1 cellular context compared by ENCODE assay signal in the genomic region with DNA sequence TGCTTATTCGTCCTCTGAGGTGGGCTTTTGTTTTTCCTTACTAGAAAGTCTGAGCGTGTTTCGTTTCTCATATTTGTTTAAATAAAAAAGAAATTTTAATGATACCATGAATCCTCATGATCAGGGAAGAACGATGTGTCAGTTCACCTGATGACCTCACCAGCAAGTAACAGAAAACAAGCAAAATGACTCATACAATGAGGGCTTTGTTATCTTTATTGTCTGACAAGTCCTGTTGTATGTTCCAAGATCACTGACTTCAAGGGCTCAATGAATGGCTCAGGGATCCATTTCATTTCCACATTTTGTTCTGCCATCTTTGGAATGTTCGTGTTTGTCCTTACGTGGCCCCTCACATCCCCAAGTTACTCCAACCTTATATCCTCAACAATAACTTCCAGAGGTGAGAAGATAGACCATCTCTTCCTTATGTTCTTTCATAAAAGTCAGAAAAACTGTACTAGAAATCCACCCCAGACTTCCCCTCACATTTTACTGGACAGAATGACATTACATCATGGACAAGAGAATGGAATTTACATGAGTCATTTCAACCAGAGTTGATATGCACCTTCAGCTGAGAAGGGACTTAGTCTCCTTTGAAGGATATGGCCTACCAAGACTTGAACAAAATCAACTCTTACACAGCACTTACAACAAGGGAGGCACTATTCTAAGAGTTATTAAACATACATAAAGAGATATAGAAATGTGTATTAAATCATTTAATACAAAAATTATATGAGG.
A peak's percentile ranks its signal among the peaks of the same experiment; 100 is the strongest.
TF ChIP-seq lines count a peak whose summit lies in the region.

No MANE protein-coding gene starts in this region.

TF ChIP-seq in SK-N-SH treated with all-trans-retinoic acid at 6 μM for 48 hours, 23 proteins besides CTCF, POLR2A, EP300 and RAD21 (continued from another document):
- TF ChIP-seq TSHZ2 (CRISPR knock-in tag; IDR thresholded peaks at IDR 0.05) (no peak), ZFP3 (CRISPR knock-in tag; IDR thresholded peaks at IDR 0.05) (0 out of 2 replicates have a peak, but pooled peaks have one; percentile 28), ISL1 (CRISPR knock-in tag; IDR thresholded peaks at IDR 0.05) (peak; percentile 48; the same call in 1 of the 2 replicates), ESRRG (CRISPR knock-in tag; IDR thresholded peaks at IDR 0.05) (no peak)
- TF ChIP-seq, protein P1, sequence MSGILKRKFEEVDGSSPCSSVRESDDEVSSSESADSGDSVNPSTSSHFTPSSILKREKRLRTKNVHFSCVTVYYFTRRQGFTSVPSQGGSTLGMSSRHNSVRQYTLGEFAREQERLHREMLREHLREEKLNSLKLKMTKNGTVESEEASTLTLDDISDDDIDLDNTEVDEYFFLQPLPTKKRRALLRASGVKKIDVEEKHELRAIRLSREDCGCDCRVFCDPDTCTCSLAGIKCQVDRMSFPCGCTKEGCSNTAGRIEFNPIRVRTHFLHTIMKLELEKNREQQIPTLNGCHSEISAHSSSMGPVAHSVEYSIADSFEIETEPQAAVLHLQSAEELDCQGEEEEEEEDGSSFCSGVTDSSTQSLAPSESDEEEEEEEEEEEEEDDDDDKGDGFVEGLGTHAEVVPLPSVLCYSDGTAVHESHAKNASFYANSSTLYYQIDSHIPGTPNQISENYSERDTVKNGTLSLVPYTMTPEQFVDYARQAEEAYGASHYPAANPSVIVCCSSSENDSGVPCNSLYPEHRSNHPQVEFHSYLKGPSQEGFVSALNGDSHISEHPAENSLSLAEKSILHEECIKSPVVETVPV (CRISPR knock-in tag; IDR thresholded peaks at IDR 0.05): no peak
